In the genomic region with DNA sequence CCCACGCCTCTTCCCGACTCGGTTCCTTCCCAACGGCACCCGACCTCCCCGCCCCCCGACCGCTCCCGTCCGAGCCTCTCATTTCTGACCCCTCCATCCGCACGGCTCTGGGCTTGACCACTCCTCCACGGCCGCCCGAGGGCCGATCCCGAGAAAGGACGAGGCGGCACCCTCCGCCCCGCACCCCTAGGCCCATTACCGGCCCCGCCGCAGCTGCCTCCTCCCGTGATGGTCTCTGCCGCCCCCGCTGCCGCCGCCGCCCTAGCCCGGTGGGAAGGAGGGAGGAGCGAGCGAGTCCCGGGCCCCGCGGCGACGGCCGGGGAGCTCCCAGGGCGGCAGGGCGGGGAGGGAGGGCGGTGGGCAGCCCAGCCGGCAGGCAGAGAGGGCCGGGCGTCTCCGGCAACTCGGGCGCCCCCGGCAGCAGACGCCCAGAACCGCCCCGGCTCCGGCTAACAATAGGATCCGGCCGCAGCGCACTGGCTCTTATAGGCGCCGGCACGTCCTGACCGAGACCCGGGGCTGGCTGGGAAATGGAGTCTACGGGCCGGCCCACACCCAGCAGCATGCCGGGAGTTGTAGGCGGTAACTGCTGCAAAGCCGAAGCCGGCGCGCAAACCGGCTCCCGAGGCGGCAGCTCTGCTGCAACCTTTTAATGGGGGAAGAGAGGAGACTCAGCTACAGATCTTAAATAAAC, we compare ENCODE assay signal across 8 cellular contexts. TPM values are rescaled to one million over a fixed set of nuclear protein-coding genes. Genes with fewer than 3 reads are reported as not detected.
DNase-seq lines count a peak whose midpoint lies in the region; ATAC-seq, FAIRE-seq and TF ChIP-seq lines count a peak whose summit lies in the region.

A gene with protein sequence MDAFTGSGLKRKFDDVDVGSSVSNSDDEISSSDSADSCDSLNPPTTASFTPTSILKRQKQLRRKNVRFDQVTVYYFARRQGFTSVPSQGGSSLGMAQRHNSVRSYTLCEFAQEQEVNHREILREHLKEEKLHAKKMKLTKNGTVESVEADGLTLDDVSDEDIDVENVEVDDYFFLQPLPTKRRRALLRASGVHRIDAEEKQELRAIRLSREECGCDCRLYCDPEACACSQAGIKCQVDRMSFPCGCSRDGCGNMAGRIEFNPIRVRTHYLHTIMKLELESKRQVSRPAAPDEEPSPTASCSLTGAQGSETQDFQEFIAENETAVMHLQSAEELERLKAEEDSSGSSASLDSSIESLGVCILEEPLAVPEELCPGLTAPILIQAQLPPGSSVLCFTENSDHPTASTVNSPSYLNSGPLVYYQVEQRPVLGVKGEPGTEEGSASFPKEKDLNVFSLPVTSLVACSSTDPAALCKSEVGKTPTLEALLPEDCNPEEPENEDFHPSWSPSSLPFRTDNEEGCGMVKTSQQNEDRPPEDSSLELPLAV (minus strand): TSS at position 457 of the 694 bp plus-strand sequence. CDS start 7,035 bp downstream, outside the sequence.

- no peaks in the 10 kb centered on the region for H3K27me3 ChIP-seq in BE2C
- H3K27me3 ChIP-seq in layer of hippocampus (ENCODE audit: control insufficient read depth, insufficient read depth, low read length) = no peaks in the 10 kb centered on the region

- H3K9me3 ChIP-seq in BE2C = no peaks in the 10 kb centered on the region

- DNase-seq in BE2C (peak; percentile 98), GM19239 (ENCODE audit: insufficient read length, low spot score) (peak; percentile 94), NCI-H524 treated with DMSO at 0.1 percent for 48 hours (lab: John Stamatoyannopoulos, UW) (peak; percentile 84)
- peak; percentile 90 to 94 for DNase-seq in activated CD4-positive, alpha-beta T cell treated with anti-CD3 and anti-CD28 coated beads for 4 hours
- peak; percentile 87 to 90 for DNase-seq in stimulated activated CD4-positive, alpha-beta T cell treated with anti-CD3 and anti-CD28 coated beads, Interleukin-1b, Interleukin-23, amount 100 ng/mL, for 4 hours (ENCODE audit: low read depth in 2 of 2)

- FAIRE-seq in GM19239 (lab: Jason Lieb, UNC) = peak; percentile 93

- H3K36me3 ChIP-seq in BE2C = no peaks in the 10 kb centered on the region

- no peaks in the 10 kb centered on the region for H3K4me1 ChIP-seq in BE2C

- ATAC-seq in HG03457 (IDR thresholded peaks at IDR 0.05; ENCODE audit: unreplicated experiment) = peak; percentile 93

- peak within 1 kb of the TSS; percentile 84 for H3K4me3 ChIP-seq in BE2C (ENCODE audit: low read depth, low read length)

- TF ChIP-seq CTCF in BE2C (IDR thresholded peaks at IDR 0.05; ENCODE audit: low read depth, low read length) = no peak

- H3K27ac ChIP-seq in cingulate gyrus (ENCODE audit: low read depth, low read length) (peak within 1 kb of the TSS; percentile 85), layer of hippocampus (ENCODE audit: low read depth, low read length) (peak within 1 kb of the TSS; percentile 84)

RNA-seq across cellular contexts. Expression of the gene that starts here (rescaled TPM):
- 31.9 TPM for polyA plus RNA-seq in BE2C (2012; ENCODE audit: insufficient read depth, insufficient read length, low read depth)

Comparison
In these comparisons a context has a peak if more than half of its experiments do, and no peak if none do; other contexts are left out.
1. Peak in every context shown above with its lines: DNase-seq, ATAC-seq, H3K4me3 ChIP-seq and H3K27ac ChIP-seq.